Comparison of ENCODE assay signal across 7 cellular contexts in the genomic region with DNA sequence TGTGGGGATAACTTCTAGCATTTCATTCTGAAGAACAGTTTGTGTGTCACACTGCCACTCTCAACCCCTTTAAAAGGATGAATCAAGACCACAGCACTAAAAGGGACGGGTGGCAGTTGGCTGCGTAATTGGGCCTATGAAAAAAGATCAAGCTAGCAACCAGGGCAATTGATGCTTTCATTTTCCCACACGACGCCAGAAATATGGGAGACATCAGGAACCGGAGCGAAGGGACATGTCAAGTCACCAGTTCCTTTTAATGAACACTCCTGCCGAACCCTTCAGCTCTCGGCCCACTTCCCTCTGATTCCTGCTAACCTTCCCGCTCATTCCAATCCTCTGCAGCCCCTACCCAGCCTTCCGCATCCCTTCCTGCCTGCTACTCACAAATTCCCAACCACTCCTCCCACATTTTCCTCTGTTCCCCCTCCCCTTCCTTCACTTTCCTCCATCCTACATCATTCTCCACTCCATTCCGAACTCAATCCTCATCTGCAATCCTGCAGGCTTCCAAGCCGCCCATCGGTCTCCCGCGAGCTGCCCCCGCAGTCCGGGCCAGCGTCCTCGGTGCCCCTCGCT. TPM values are rescaled to one million over a fixed set of nuclear protein-coding genes. Genes with fewer than 3 reads are reported as not detected.
DNase-seq lines count a peak whose midpoint lies in the region; FAIRE-seq and TF ChIP-seq lines count a peak whose summit lies in the region.

No MANE protein-coding gene starts in this region.

- H3K4me3 Mint-ChIP-seq in endothelial cell (ENCODE audit: unreplicated experiment) = peak overlapping the region; percentile 92

- H3K27ac Mint-ChIP-seq in endothelial cell (ENCODE audit: unreplicated experiment) = peak overlapping the region; percentile 89

- peaks cover 4% of the 10 kb centered on the region for H3K27me3 Mint-ChIP-seq in endothelial cell (ENCODE audit: unreplicated experiment)

- H3K9me3 ChIP-seq in mesodermal cell (ENCODE audit: control insufficient read depth, low read length) = no peaks in the 10 kb centered on the region

- H3K9me3 Mint-ChIP-seq in endothelial cell (ENCODE audit: unreplicated experiment) = no peaks in the 10 kb centered on the region

- peaks cover 19% of the 10 kb centered on the region for H3K36me3 ChIP-seq in mesodermal cell (ENCODE audit: control insufficient read depth, insufficient read depth, low read length)

- TF ChIP-seq POLR2A in GM12891 (IDR thresholded peaks at IDR 0.05; ENCODE audit: low read depth, low read length) = no peak

- TF ChIP-seq CTCF in endothelial cell (IDR thresholded peaks at IDR 0.05; ENCODE audit: unreplicated experiment) = no peak

- H3K4me1 ChIP-seq in mesodermal cell (ENCODE audit: control insufficient read depth, insufficient read depth, low read length, poor library complexity, severe bottlenecking) = peaks cover 15% of the 10 kb centered on the region

- no peak for FAIRE-seq in GM12891 (lab: Jason Lieb, UNC)

- DNase-seq in GM12891 (ENCODE audit: insufficient read length, low spot score) (no peak), LoVo (ENCODE audit: low spot score) (peak; percentile 18), endothelial cell (ENCODE audit: low spot score) (peak; percentile 36), HK-2 (ENCODE audit: unreplicated experiment) (no peak)
- peak; percentile 10 for DNase-seq in activated CD4-positive, alpha-beta T cell treated with anti-CD3 and anti-CD28 coated beads, Interleukin-2, amount 50 U/mL, for 1 hour

- peaks cover 34% of the 10 kb centered on the region for H3K4me1 Mint-ChIP-seq in endothelial cell (ENCODE audit: unreplicated experiment)

- H3K27ac ChIP-seq in mesodermal cell (ENCODE audit: low read depth, low read length, severe bottlenecking) (peak overlapping the region; percentile 94), temporal lobe (ENCODE audit: low read depth, low read length) (peak overlapping the region; percentile 72)

- peaks cover 17% of the 10 kb centered on the region for H3K36me3 Mint-ChIP-seq in endothelial cell (ENCODE audit: low read depth, unreplicated experiment)

- H3K4me3 ChIP-seq in mesodermal cell (ENCODE audit: extremely low read depth, insufficient read depth, low read length, poor library complexity, severe bottlenecking) = peak overlapping the region; percentile 96

- 0 to 1% methylated on average over 20 of the region's 20 CpGs for WGBS in mesodermal cell (ENCODE audit: insufficient coverage in 2 of 2), 2 experiments

TF ChIP-seq in GM12891, 5 proteins besides CTCF, POLR2A, EP300 and RAD21:
- TF ChIP-seq POLR2AphosphoS5 (IDR thresholded peaks at IDR 0.05; ENCODE audit: low read depth, low read length) (no peak), SPI1 (IDR thresholded peaks at IDR 0.05; ENCODE audit: low read depth, low read length) (0 out of 2 replicates have a peak, but pooled peaks have one; percentile 10)

RNA-seq across cellular contexts. Expression of gene CSRNP2, which starts 0.7 kb away (rescaled TPM):
- 3.3 TPM for polyA plus RNA-seq in GM12891 (2012; ENCODE audit: low read depth, missing spikeins)
- total RNA-seq in endothelial cell (ENCODE audit: unreplicated experiment) (112 TPM), temporal lobe (66.4 TPM)
- 30.4 TPM for polyA plus RNA-seq in mesodermal cell (2013, experiment 1 of 2)
- polyA plus RNA-seq in mesodermal cell (2013, experiment 2 of 2) = 26.3 TPM

RNA-seq across cellular contexts. Expression of gene LETMD1, which starts 34.5 kb away (rescaled TPM):
- 68.1 TPM for polyA plus RNA-seq in GM12891 (2012; ENCODE audit: low read depth, missing spikeins)
- total RNA-seq in endothelial cell (ENCODE audit: unreplicated experiment) (32.8 TPM), temporal lobe (45.0 TPM)
- 32.8 TPM for polyA plus RNA-seq in mesodermal cell (2013, experiment 1 of 2)
- polyA plus RNA-seq in mesodermal cell (2013, experiment 2 of 2) = 35.5 TPM

RNA-seq across cellular contexts. Expression of gene SLC11A2, which starts 56.5 kb away (rescaled TPM):
- polyA plus RNA-seq in GM12891 (2012; ENCODE audit: low read depth, missing spikeins) = 7.5 TPM
- total RNA-seq in endothelial cell (ENCODE audit: unreplicated experiment) = 47.3 TPM
- polyA plus RNA-seq in mesodermal cell (2013, experiment 1 of 2) = 43.2 TPM
- 44.0 TPM for polyA plus RNA-seq in mesodermal cell (2013, experiment 2 of 2)
- total RNA-seq in temporal lobe = 70.1 TPM

Comparison
In these comparisons a context has a peak if more than half of its experiments do, and no peak if none do; other contexts are left out.
1. DNase-seq: peak in LoVo (single experiment), activated CD4-positive, alpha-beta T cell treated with anti-CD3 and anti-CD28 coated beads, Interleukin-2, amount 50 U/mL, for 1 hour (single experiment) and endothelial cell (single experiment); none in GM12891 (single experiment) and HK-2 (single experiment).